In the genomic region with DNA sequence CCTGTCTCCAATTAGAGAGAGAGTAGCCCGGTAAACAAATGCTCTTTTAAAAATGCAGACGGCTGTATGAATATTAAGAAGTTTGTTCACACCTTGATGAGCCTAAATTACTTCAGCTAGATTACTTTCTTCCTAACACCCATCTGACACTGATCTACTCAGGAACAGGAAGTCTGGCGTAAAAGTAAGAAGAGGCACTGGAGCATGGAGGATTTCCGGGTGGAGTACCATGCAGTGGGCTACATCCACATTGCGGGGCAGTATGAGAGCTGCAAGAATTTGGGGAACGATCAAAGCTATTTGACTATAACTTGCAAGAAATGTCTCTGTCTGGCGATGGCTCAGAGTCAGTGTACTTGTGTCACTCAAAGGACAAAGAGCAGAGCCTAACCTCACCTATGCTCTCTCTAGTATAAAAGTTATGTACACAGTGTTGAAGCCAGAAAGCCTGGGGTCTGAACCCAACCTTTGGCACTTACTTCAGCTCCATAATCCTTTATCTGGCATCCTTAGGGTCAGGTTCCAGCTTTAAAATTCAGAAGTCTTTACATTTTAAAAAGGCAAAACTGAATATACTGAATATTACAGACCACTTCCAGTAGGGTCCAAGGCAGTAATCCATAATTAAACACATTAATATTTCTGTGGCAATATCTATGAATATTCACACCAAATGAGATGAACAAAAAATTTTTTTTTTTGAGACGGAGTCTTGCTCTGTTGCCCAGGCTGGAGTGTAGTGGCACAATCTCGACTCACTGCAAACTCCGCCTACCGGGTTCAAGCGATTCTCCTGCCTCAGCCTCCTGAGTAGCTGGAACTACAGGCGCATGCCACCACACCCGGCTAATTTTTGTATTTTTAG, we compare ENCODE assay signal across 1 cellular context.
A peak's percentile ranks its signal among the peaks of the same experiment; 100 is the strongest.
TF ChIP-seq lines count a peak whose summit lies in the region.

No MANE protein-coding gene starts in this region.

TF ChIP-seq in HepG2, 621 proteins besides CTCF, POLR2A, EP300 and RAD21 (continued from another document and continues in another):
- TF ChIP-seq CBFB (CRISPR knock-in tag; IDR thresholded peaks at IDR 0.05), result no peak
- no peak for TF ChIP-seq PTBP1 (IDR thresholded peaks at IDR 0.05; ENCODE audit: low read depth, low read length, poor library complexity, severe bottlenecking)
- TF ChIP-seq, protein P1, sequence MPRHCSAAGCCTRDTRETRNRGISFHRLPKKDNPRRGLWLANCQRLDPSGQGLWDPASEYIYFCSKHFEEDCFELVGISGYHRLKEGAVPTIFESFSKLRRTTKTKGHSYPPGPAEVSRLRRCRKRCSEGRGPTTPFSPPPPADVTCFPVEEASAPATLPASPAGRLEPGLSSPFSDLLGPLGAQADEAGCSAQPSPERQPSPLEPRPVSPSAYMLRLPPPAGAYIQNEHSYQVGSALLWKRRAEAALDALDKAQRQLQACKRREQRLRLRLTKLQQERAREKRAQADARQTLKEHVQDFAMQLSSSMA (CRISPR knock-in tag; IDR thresholded peaks at IDR 0.05), result no peak
- TF ChIP-seq GTF2F1 (IDR thresholded peaks at IDR 0.05; ENCODE audit: low read length), result no peak
- no peak for TF ChIP-seq ZIK1 (CRISPR knock-in tag; IDR thresholded peaks at IDR 0.05; ENCODE audit: borderline replicate concordance, low read depth)
- TF ChIP-seq TBL1XR1 (IDR thresholded peaks at IDR 0.05; ENCODE audit: borderline replicate concordance, low read length, partially characterized antibody), result no peak
- no peak for TF ChIP-seq TMF1 (CRISPR knock-in tag; IDR thresholded peaks at IDR 0.05; ENCODE audit: low read depth)
- no peak for TF ChIP-seq ZNF749 (CRISPR knock-in tag; IDR thresholded peaks at IDR 0.05; ENCODE audit: borderline replicate concordance)
- TF ChIP-seq SMAD1 (CRISPR knock-in tag; IDR thresholded peaks at IDR 0.05; ENCODE audit: borderline replicate concordance, low read depth), result no peak
- TF ChIP-seq DMAP1 (CRISPR knock-in tag; IDR thresholded peaks at IDR 0.05), result no peak
- TF ChIP-seq HMG20B (CRISPR knock-in tag; conservative IDR thresholded peaks at IDR 0.05), result no peak
- no peak for TF ChIP-seq SNAPC2 (CRISPR knock-in tag; IDR thresholded peaks at IDR 0.05)
- TF ChIP-seq KAT2B (IDR thresholded peaks at IDR 0.05; ENCODE audit: borderline replicate concordance, low read depth, low read length), result no peak
- TF ChIP-seq ZNF383 (CRISPR knock-in tag; IDR thresholded peaks at IDR 0.05; ENCODE audit: borderline replicate concordance), result no peak
- no peak for TF ChIP-seq ZNF652 (CRISPR knock-in tag; IDR thresholded peaks at IDR 0.05; ENCODE audit: borderline replicate concordance, low read depth)
- TF ChIP-seq RXRB (CRISPR knock-in tag; IDR thresholded peaks at IDR 0.05; ENCODE audit: borderline replicate concordance), result peak; percentile 56
- TF ChIP-seq ZNF543 (CRISPR knock-in tag; IDR thresholded peaks at IDR 0.05), result no peak
- no peak for TF ChIP-seq IKZF1 (IDR thresholded peaks at IDR 0.05)
- TF ChIP-seq JUN (CRISPR knock-in tag; IDR thresholded peaks at IDR 0.05), result no peak
- TF ChIP-seq FOXK1 (CRISPR knock-in tag; IDR thresholded peaks at IDR 0.05; ENCODE audit: borderline replicate concordance, low read depth), result no peak
- TF ChIP-seq, protein P2, sequence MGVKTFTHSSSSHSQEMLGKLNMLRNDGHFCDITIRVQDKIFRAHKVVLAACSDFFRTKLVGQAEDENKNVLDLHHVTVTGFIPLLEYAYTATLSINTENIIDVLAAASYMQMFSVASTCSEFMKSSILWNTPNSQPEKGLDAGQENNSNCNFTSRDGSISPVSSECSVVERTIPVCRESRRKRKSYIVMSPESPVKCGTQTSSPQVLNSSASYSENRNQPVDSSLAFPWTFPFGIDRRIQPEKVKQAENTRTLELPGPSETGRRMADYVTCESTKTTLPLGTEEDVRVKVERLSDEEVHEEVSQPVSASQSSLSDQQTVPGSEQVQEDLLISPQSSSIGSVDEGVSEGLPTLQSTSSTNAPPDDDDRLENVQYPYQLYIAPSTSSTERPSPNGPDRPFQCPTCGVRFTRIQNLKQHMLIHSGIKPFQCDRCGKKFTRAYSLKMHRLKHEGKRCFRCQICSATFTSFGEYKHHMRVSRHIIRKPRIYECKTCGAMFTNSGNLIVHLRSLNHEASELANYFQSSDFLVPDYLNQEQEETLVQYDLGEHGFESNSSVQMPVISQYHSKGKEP (CRISPR knock-in tag; IDR thresholded peaks at IDR 0.05), result no peak
- TF ChIP-seq MAZ (IDR thresholded peaks at IDR 0.05; ENCODE audit: borderline replicate concordance, low read depth, low read length), result no peak
- TF ChIP-seq MAZ (CRISPR knock-in tag; IDR thresholded peaks at IDR 0.05; ENCODE audit: low read depth), result no peak
- TF ChIP-seq MED1 (CRISPR knock-in tag; IDR thresholded peaks at IDR 0.05), result 0 out of 2 replicates have a peak, but pooled peaks have one; percentile 30
- no peak for TF ChIP-seq ZNF777 (CRISPR knock-in tag; IDR thresholded peaks at IDR 0.05)
- TF ChIP-seq, protein P3, sequence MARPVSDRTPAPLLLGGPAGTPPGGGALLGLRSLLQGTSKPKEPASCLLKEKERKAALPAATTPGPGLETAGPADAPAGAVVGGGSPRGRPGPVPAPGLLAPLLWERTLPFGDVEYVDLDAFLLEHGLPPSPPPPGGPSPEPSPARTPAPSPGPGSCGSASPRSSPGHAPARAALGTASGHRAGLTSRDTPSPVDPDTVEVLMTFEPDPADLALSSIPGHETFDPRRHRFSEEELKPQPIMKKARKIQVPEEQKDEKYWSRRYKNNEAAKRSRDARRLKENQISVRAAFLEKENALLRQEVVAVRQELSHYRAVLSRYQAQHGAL (CRISPR knock-in tag; IDR thresholded peaks at IDR 0.05; ENCODE audit: not compliant biosample characterization), result no peak
- no peak for TF ChIP-seq HNRNPLL (IDR thresholded peaks at IDR 0.05; ENCODE audit: low read depth, low read length, poor library complexity, severe bottlenecking)
- no peak for TF ChIP-seq NFE2L1 (CRISPR knock-in tag; IDR thresholded peaks at IDR 0.05; ENCODE audit: borderline replicate concordance)
- TF ChIP-seq, protein P4, sequence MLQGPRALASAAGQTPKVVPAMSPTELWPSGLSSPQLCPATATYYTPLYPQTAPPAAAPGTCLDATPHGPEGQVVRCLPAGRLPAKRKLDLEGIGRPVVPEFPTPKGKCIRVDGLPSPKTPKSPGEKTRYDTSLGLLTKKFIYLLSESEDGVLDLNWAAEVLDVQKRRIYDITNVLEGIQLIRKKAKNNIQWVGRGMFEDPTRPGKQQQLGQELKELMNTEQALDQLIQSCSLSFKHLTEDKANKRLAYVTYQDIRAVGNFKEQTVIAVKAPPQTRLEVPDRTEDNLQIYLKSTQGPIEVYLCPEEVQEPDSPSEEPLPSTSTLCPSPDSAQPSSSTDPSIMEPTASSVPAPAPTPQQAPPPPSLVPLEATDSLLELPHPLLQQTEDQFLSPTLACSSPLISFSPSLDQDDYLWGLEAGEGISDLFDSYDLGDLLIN (CRISPR knock-in tag; IDR thresholded peaks at IDR 0.05; ENCODE audit: borderline replicate concordance), result no peak
- no peak for TF ChIP-seq ZNF501 (CRISPR knock-in tag; IDR thresholded peaks at IDR 0.05)
- no peak for TF ChIP-seq MXI1 (IDR thresholded peaks at IDR 0.05; ENCODE audit: borderline replicate concordance, low read depth, low read length)
- TF ChIP-seq BRD4 (CRISPR knock-in tag; IDR thresholded peaks at IDR 0.05), result 0 out of 2 replicates have a peak, but pooled peaks have one; percentile 20
- TF ChIP-seq, protein P5, sequence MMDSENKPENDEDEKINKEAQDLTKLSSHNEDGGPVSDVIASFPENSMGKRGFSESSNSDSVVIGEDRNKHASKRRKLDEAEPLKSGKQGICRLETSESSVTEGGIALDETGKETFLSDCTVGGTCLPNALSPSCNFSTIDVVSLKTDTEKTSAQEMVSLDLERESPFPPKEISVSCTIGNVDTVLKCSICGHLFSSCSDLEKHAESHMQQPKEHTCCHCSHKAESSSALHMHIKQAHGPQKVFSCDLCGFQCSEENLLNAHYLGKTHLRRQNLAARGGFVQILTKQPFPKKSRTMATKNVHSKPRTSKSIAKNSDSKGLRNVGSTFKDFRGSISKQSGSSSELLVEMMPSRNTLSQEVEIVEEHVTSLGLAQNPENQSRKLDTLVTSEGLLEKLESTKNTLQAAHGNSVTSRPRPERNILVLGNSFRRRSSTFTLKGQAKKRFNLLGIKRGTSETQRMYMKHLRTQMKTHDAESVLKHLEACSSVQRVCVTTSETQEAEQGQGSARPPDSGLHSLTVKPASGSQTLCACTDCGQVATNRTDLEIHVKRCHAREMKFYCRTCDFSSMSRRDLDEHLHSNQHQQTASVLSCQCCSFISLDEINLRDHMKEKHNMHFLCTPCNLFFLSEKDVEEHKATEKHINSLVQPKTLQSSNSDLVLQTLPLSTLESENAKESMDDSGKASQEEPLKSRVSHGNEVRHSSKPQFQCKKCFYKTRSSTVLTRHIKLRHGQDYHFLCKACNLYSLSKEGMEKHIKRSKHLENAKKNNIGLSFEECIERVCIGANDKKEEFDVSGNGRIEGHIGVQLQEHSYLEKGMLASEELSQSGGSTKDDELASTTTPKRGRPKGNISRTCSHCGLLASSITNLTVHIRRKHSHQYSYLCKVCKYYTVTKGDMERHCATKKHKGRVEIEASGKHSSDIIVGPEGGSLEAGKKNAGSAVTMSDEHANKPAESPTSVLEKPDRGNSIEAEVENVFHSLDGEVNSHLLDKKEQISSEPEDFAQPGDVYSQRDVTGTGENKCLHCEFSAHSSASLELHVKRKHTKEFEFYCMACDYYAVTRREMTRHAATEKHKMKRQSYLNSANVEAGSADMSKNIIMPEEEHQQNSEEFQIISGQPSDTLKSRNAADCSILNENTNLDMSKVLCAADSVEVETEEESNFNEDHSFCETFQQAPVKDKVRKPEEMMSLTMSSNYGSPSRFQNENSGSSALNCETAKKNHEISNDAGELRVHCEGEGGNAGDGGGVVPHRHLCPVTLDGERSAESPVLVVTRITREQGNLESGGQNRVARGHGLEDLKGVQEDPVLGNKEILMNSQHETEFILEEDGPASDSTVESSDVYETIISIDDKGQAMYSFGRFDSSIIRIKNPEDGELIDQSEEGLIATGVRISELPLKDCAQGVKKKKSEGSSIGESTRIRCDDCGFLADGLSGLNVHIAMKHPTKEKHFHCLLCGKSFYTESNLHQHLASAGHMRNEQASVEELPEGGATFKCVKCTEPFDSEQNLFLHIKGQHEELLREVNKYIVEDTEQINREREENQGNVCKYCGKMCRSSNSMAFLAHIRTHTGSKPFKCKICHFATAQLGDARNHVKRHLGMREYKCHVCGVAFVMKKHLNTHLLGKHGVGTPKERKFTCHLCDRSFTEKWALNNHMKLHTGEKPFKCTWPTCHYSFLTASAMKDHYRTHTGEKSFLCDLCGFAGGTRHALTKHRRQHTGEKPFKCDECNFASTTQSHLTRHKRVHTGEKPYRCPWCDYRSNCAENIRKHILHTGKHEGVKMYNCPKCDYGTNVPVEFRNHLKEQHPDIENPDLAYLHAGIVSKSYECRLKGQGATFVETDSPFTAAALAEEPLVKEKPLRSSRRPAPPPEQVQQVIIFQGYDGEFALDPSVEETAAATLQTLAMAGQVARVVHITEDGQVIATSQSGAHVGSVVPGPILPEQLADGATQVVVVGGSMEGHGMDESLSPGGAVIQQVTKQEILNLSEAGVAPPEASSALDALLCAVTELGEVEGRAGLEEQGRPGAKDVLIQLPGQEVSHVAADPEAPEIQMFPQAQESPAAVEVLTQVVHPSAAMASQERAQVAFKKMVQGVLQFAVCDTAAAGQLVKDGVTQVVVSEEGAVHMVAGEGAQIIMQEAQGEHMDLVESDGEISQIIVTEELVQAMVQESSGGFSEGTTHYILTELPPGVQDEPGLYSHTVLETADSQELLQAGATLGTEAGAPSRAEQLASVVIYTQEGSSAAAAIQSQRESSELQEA (CRISPR knock-in tag; IDR thresholded peaks at IDR 0.05; ENCODE audit: not compliant biosample characterization), result no peak
- no peak for TF ChIP-seq ZNF333 (CRISPR knock-in tag; IDR thresholded peaks at IDR 0.05; ENCODE audit: borderline replicate concordance)
- no peak for TF ChIP-seq SYNCRIP (IDR thresholded peaks at IDR 0.05; ENCODE audit: insufficient read depth, low read depth, low read length)
- no peak for TF ChIP-seq CHD2 (IDR thresholded peaks at IDR 0.05; ENCODE audit: low read depth, low read length)
- no peak for TF ChIP-seq SALL2 (CRISPR knock-in tag; IDR thresholded peaks at IDR 0.05)
- no peak for TF ChIP-seq ZNF891 (CRISPR knock-in tag; IDR thresholded peaks at IDR 0.05)
- no peak for TF ChIP-seq ZNF10 (CRISPR knock-in tag; IDR thresholded peaks at IDR 0.05; ENCODE audit: borderline replicate concordance, low read depth)
- no peak for TF ChIP-seq HNRNPUL1 (IDR thresholded peaks at IDR 0.05; ENCODE audit: low read depth, low read length)
- TF ChIP-seq ZSCAN20 (CRISPR knock-in tag; IDR thresholded peaks at IDR 0.05; ENCODE audit: borderline replicate concordance), result no peak
- no peak for TF ChIP-seq FOSL1 (CRISPR knock-in tag; IDR thresholded peaks at IDR 0.05; ENCODE audit: borderline replicate concordance)
- no peak; the same call in 1 of the 2 replicates for TF ChIP-seq ZNF350 (CRISPR knock-in tag; IDR thresholded peaks at IDR 0.05; ENCODE audit: borderline replicate concordance, low read depth)
- TF ChIP-seq PHF21A (CRISPR knock-in tag; IDR thresholded peaks at IDR 0.05), result peak; percentile 38; the same call in 1 of the 2 replicates
- TF ChIP-seq HNF4G (IDR thresholded peaks at IDR 0.05; ENCODE audit: borderline replicate concordance, low read depth, low read length), result peak; percentile 90
- TF ChIP-seq HNF4G (CRISPR knock-in tag; IDR thresholded peaks at IDR 0.05; ENCODE audit: borderline replicate concordance, low read depth), result peak; percentile 60; the same call in 1 of the 2 replicates
- TF ChIP-seq, protein P6, sequence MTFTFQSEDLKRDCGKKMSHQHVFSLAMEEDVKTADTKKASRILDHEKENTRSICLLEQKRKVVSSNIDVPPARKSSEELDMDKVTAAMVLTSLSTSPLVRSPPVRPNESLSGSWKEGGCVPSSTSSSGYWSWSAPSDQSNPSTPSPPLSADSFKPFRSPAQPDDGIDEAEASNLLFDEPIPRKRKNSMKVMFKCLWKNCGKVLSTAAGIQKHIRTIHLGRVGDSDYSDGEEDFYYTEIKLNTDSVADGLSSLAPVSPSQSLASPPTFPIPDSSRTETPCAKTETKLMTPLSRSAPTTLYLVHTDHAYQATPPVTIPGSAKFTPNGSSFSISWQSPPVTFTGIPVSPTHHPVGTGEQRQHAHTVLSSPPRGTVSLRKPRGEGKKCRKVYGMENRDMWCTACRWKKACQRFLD (CRISPR knock-in tag; IDR thresholded peaks at IDR 0.05; ENCODE audit: borderline replicate concordance), result no peak
- TF ChIP-seq, protein P7, sequence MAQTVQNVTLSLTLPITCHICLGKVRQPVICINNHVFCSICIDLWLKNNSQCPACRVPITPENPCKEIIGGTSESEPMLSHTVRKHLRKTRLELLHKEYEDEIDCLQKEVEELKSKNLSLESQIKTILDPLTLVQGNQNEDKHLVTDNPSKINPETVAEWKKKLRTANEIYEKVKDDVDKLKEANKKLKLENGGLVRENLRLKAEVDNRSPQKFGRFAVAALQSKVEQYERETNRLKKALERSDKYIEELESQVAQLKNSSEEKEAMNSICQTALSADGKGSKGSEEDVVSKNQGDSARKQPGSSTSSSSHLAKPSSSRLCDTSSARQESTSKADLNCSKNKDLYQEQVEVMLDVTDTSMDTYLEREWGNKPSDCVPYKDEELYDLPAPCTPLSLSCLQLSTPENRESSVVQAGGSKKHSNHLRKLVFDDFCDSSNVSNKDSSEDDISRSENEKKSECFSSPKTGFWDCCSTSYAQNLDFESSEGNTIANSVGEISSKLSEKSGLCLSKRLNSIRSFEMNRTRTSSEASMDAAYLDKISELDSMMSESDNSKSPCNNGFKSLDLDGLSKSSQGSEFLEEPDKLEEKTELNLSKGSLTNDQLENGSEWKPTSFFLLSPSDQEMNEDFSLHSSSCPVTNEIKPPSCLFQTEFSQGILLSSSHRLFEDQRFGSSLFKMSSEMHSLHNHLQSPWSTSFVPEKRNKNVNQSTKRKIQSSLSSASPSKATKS (CRISPR knock-in tag; IDR thresholded peaks at IDR 0.05), result no peak
- no peak for TF ChIP-seq SPEN (CRISPR knock-in tag; IDR thresholded peaks at IDR 0.05; ENCODE audit: low read depth)
